Comparison of ENCODE assay signal across 29 cellular contexts in genomic region chr10:33358016-33358415, GRCh38.
"Had no signal": no experiment of that assay in that cellular context is flagged by ENCODE, and none has a peak within 500 bp of the region (broad histone marks: within the 10 kb centered on the region; RNA-seq: fewer than 3 reads in every experiment).

No MANE protein-coding gene starts in this region.

- H3K27ac ChIP-seq: neural progenitor cell, ovary, parathyroid adenoma, psoas muscle, right lobe of liver, sigmoid colon, suprapubic skin, testis, tibial artery, transverse colon, upper lobe of right lung, uterus had no signal

- H3K36me3 ChIP-seq: neural progenitor cell, ovary, right lobe of liver, sigmoid colon, suprapubic skin, tibial artery, transverse colon, upper lobe of right lung, uterus had no signal

- H3K27ac Mint-ChIP-seq: natural killer cell; nephron; neural progenitor cell; progenitor cell of endocrine pancreas; stimulated activated memory B cell treated with anti-CD40 and anti-IgM and Interleukin-4, amounts not matched to agents 10 μg/mL and 1 μg/mL and 100 μg/mL, for 72 hours; type B pancreatic cell had no signal

- H3K27me3 Mint-ChIP-seq: progenitor cell of endocrine pancreas; stimulated activated memory B cell treated with anti-CD40 and anti-IgM and Interleukin-4, amounts not matched to agents 10 μg/mL and 1 μg/mL and 100 μg/mL, for 72 hours; type B pancreatic cell had no signal

- H3K27me3 ChIP-seq: neural progenitor cell, ovary, right lobe of liver, sigmoid colon, suprapubic skin, testis, tibial artery, transverse colon, upper lobe of right lung, uterus had no signal

- H3K9me3 Mint-ChIP-seq: natural killer cell, nephron, type B pancreatic cell had no signal

- H3K4me2 ChIP-seq: neural progenitor cell had no signal

- H3K9ac ChIP-seq: neural progenitor cell, parathyroid adenoma had no signal

- H3K4me1 ChIP-seq: neural progenitor cell, parathyroid adenoma, psoas muscle, right lobe of liver, sigmoid colon, suprapubic skin, testis, tibial artery, transverse colon, upper lobe of right lung, uterus had no signal

- H3K4me1 Mint-ChIP-seq: natural killer cell; nephron; neural progenitor cell; stimulated activated memory B cell treated with anti-CD40 and anti-IgM and Interleukin-4, amounts not matched to agents 10 μg/mL and 1 μg/mL and 100 μg/mL, for 72 hours; stimulated activated naive CD8-positive, alpha-beta T cell treated with anti-CD3 and anti-CD28 coated beads, Interleukin-15, amount 100 ng/mL, for 72 hours had no signal

- H3K4me3 ChIP-seq: neural progenitor cell, ovary, psoas muscle, right lobe of liver, sigmoid colon, suprapubic skin, testis, tibial artery, transverse colon, upper lobe of right lung, uterus had no signal

- H3K36me3 Mint-ChIP-seq: natural killer cell; neural progenitor cell; stimulated activated memory B cell treated with anti-CD40 and anti-IgM and Interleukin-4, amounts not matched to agents 10 μg/mL and 1 μg/mL and 100 μg/mL, for 72 hours; type B pancreatic cell had no signal

- H3K4me3 Mint-ChIP-seq: natural killer cell; nephron; neural progenitor cell; stimulated activated memory B cell treated with anti-CD40 and anti-IgM and Interleukin-4, amounts not matched to agents 10 μg/mL and 1 μg/mL and 100 μg/mL, for 72 hours; stimulated activated naive CD8-positive, alpha-beta T cell treated with anti-CD3 and anti-CD28 coated beads, Interleukin-15, amount 100 ng/mL, for 72 hours; type B pancreatic cell had no signal

- H3K9me3 ChIP-seq: ovary, psoas muscle, right lobe of liver, sigmoid colon, suprapubic skin, testis, tibial artery, transverse colon, upper lobe of right lung, uterus had no signal

- DNase-seq: natural killer cell; occipital lobe; ovary; posterior cingulate gyrus; psoas muscle; right cardiac atrium; right lobe of liver; sigmoid colon; small intestine; stimulated activated CD4-positive, alpha-beta T cell treated with anti-CD3 and anti-CD28 coated beads, Interleukin-15, amount 100 ng/mL, for 24 hours; stimulated activated CD4-positive, alpha-beta T cell treated with anti-CD3 and anti-CD28 coated beads, Interleukin-2, amount 100 ng/mL, for 24 hours; stimulated activated CD4-positive, alpha-beta T cell treated with anti-CD3 and anti-CD28 coated beads, Interleukin-2, amount 100 ng/mL, for 48 hours; stimulated activated CD4-positive, alpha-beta T cell treated with anti-CD3 and anti-CD28 coated beads, Interleukin-4, amount 100 ng/mL, for 24 hours; stimulated activated naive CD4-positive, alpha-beta T cell; stimulated activated naive CD8-positive, alpha-beta T cell treated with anti-CD3 and anti-CD28 coated beads, Interleukin-15, amount 100 ng/mL, for 72 hours; stimulated activated naive CD8-positive, alpha-beta T cell treated with anti-CD3 and anti-CD28 coated beads, Interleukin-15, Interleukin-2, amounts not matched to agents 100 U/mL and 50 U/mL, for 24 hours; substantia nigra; testis; tibial artery; transverse colon; upper lobe of right lung; uterus had no signal
